In genomic region chr5:177447066-177447610, GRCh38 we compare ENCODE assay signal across 8 cellular contexts. TPM values are rescaled to one million over a fixed set of nuclear protein-coding genes. Genes with fewer than 3 reads are reported as not detected.
DNase-seq lines count a peak whose midpoint lies in the region; ATAC-seq and TF ChIP-seq lines count a peak whose summit lies in the region.

No MANE protein-coding gene starts in this region.

- peak; percentile 71 for DNase-seq in NCI-H82 (lab: John Stamatoyannopoulos, UW)
- no peak for DNase-seq in NCI-H82 treated with DMSO at 0.1 percent for 48 hours (lab: John Stamatoyannopoulos, UW; ENCODE audit: unreplicated experiment)
- peak; percentile 2 for DNase-seq in NCI-H146 treated with DMSO at 0.1 percent for 48 hours (lab: John Stamatoyannopoulos, UW; ENCODE audit: unreplicated experiment)
- peak; percentile 56 for DNase-seq in activated CD4-positive, alpha-beta T cell treated with anti-CD3 and anti-CD28 coated beads for 1 hour
- DNase-seq in coronary artery (ENCODE audit: low spot score), result no peak
- no peak for DNase-seq in lower leg skin (ENCODE audit: low spot score in 2 of 2)

- WGBS in lower leg skin, 2 donors, result no CpG with 5 or more reads among the region's 52 CpGs

- intact Hi-C loops in lower leg skin (cut with DNase I; ENCODE audit: low total_unique reads), result no loop called here

- peak; percentile 38 for ATAC-seq in HG02642 (IDR thresholded peaks at IDR 0.05; ENCODE audit: poor library complexity, unreplicated experiment)
- ATAC-seq in stimulated activated memory B cell treated with anti-CD40 and anti-IgM and Interleukin-4, amounts not matched to agents 10 μg/mL and 1 μg/mL and 100 μg/mL, for 72 hours, result peak; percentile 24

- no peak for TF ChIP-seq POLR2A in lower leg skin (IDR thresholded peaks at IDR 0.05)

- peak overlapping the region; percentile 33 for H3K4me3 Mint-ChIP-seq in stimulated activated memory B cell treated with anti-CD40 and anti-IgM and Interleukin-4, amounts not matched to agents 10 μg/mL and 1 μg/mL and 100 μg/mL, for 72 hours

- no peak overlapping the region for H3K27ac Mint-ChIP-seq in stimulated activated memory B cell treated with anti-CD40 and anti-IgM and Interleukin-4, amounts not matched to agents 10 μg/mL and 1 μg/mL and 100 μg/mL, for 72 hours

- H3K4me3 ChIP-seq in coronary artery (peak overlapping the region; percentile 88), lower leg skin (ENCODE audit: low read depth, poor library complexity, severe bottlenecking) (peak overlapping the region; percentile 31)

- no peaks in the 10 kb centered on the region for H3K27me3 Mint-ChIP-seq in stimulated activated memory B cell treated with anti-CD40 and anti-IgM and Interleukin-4, amounts not matched to agents 10 μg/mL and 1 μg/mL and 100 μg/mL, for 72 hours

- peaks cover 52% of the 10 kb centered on the region for H3K4me1 Mint-ChIP-seq in stimulated activated memory B cell treated with anti-CD40 and anti-IgM and Interleukin-4, amounts not matched to agents 10 μg/mL and 1 μg/mL and 100 μg/mL, for 72 hours

- H3K9me3 Mint-ChIP-seq in stimulated activated memory B cell treated with anti-CD40 and anti-IgM and Interleukin-4, amounts not matched to agents 10 μg/mL and 1 μg/mL and 100 μg/mL, for 72 hours, result no peaks in the 10 kb centered on the region

- H3K36me3 Mint-ChIP-seq in stimulated activated memory B cell treated with anti-CD40 and anti-IgM and Interleukin-4, amounts not matched to agents 10 μg/mL and 1 μg/mL and 100 μg/mL, for 72 hours, result peaks cover 3% of the 10 kb centered on the region

- H3K27ac ChIP-seq in coronary artery, result no peak overlapping the region

- TF ChIP-seq CTCF in coronary artery (IDR thresholded peaks at IDR 0.05) (no peak), lower leg skin (IDR thresholded peaks at IDR 0.05) (no peak)

RNA-seq across cellular contexts. Expression of gene PRR7, which starts 0.5 kb away (rescaled TPM):
- total RNA-seq in lower leg skin, result 10 to 100 TPM in 1 of 4 donors, 1 to 10 TPM in 3; 5.4 to 10.2 (median 8.0) TPM

RNA-seq across cellular contexts. Expression of gene GRK6, which starts 20.7 kb away (rescaled TPM):
- total RNA-seq in lower leg skin, result 10 to 100 TPM; 29.5 to 56.7 (median 38.1) TPM

RNA-seq across cellular contexts. Expression of gene DBN1, which starts 26.3 kb away (rescaled TPM):
- total RNA-seq in lower leg skin, result 10 to 100 TPM; 14.0 to 65.5 (median 27.6) TPM

RNA-seq across cellular contexts. Expression of gene F12, which starts 37.8 kb away (rescaled TPM):
- total RNA-seq in lower leg skin, result 10 to 100 TPM in 2 of 4 donors, 1 to 10 TPM in 2; 1.9 to 14.5 (median 10.1) TPM

RNA-seq across cellular contexts. Expression of gene PFN3, which starts 46.7 kb away (rescaled TPM):
- not detected for total RNA-seq in lower leg skin

Comparison
In these comparisons a context has a peak if more than half of its experiments do, and no peak if none do; other contexts are left out.
1. DNase-seq: peak in NCI-H82 (single experiment), NCI-H146 treated with DMSO at 0.1 percent for 48 hours (single experiment) and activated CD4-positive, alpha-beta T cell treated with anti-CD3 and anti-CD28 coated beads for 1 hour (single experiment); none in NCI-H82 treated with DMSO at 0.1 percent for 48 hours (single experiment), coronary artery (single experiment) and lower leg skin (0 of 2).